Comparison of ENCODE assay signal across 8 cellular contexts in the genomic region with DNA sequence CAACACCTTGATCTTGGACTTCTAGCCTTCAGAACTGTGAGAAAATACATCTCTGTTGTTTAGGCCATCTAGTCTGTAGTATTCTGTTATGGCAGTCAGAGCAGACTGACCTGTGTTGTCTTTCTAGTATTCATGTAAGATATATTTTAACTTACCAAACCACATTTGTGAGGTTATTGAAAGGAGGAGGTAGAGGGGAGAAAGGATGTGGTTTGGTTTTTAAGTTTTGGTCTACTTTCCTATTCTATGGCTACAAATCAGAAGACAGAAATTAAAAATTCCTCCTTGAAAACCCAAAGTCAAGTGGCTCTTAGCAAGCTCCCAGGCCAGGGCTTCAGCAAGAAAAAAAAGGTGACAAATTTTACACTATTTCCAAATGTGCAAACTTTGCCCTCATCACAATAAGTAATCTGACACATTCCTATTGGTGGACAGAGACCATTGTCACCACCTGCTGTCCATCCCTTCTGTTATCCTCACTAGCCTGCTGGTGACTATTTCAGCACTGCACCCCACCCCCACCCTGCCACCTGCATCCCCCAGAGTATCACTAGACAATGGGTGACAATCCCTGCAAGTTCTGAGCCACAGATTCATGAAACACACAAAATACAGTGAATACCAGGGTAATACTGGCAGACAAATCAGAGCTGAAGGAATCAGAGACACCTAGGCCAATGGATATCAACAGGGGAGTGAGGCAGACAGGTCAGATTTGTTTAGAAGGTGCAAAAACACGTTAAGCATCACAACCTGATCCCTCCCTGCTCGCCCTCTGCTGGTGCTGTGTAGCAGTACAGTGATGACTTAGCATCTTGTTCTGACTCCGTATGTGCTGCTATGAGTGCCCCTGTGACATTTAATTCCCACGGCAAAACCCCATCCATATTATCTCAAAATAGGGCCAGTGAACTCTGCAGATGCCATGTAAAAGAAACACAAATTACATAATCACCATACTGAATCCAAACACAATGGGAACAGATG.
DNase-seq lines count a peak whose midpoint lies in the region; ATAC-seq and TF ChIP-seq lines count a peak whose summit lies in the region.

No MANE protein-coding gene starts in this region.

- H3F3A ChIP-seq in SK-N-SH (replicated peaks; ENCODE audit: insufficient read depth), result no peaks in the 10 kb centered on the region

- H3K27me3 Mint-ChIP-seq in activated naive CD8-positive, alpha-beta T cell treated with anti-CD3 and anti-CD28 coated beads for 36 hours, result no peaks in the 10 kb centered on the region

- no peak overlapping the region for H3K4me3 ChIP-seq in BJ (ENCODE audit: low read depth, low read length)
- H3K4me3 ChIP-seq in SK-N-SH (ENCODE audit: low read depth in 2 of 2, low read length in 1 of 2), result no peak overlapping the region; a peak in 1 of 4 replicates

- H3K27ac ChIP-seq in SK-N-SH (ENCODE audit: low read depth in 2 of 2, low read length in 1 of 2), result no peak overlapping the region

- no peak overlapping the region for H2AFZ ChIP-seq in SK-N-SH (ENCODE audit: low read depth)

- no peaks in the 10 kb centered on the region for H4K20me1 ChIP-seq in SK-N-SH (ENCODE audit: insufficient read depth)

- H3K36me3 Mint-ChIP-seq in activated naive CD8-positive, alpha-beta T cell treated with anti-CD3 and anti-CD28 coated beads for 36 hours, result peaks cover 44% of the 10 kb centered on the region

- H3K4me3 Mint-ChIP-seq in activated naive CD8-positive, alpha-beta T cell treated with anti-CD3 and anti-CD28 coated beads for 36 hours, result no peak overlapping the region

- H3K9me3 ChIP-seq in SK-N-SH, result no peaks in the 10 kb centered on the region

- POLR2A ChIA-PET in BJ (lab: Charles Lee) (no interaction called here), SK-N-SH (lab: Yijun Ruan, JAX) (no interaction called here)

- peak; percentile 56 for TF ChIP-seq CTCF in BJ (IDR thresholded peaks at IDR 0.05; ENCODE audit: insufficient read depth, low read depth, low read length)
- peak; percentile 55 for TF ChIP-seq CTCF in SK-N-SH (IDR thresholded peaks at IDR 0.05)

- CTCF ChIA-PET in BJ (lab: Yijun Ruan, JAX), result interaction anchor here (1.2 kb wide), 1 partner anchor 109 kb away, joined by 3 read pairs; no protein-coding TSS in a partner anchor
- CTCF ChIA-PET in SK-N-SH (lab: Yijun Ruan, JAX), result interaction anchor here (0.9 to 1.1 kb wide), 5 partner anchors 9 to 126 kb away, joined by 3 to 4 read pairs (median 4); no protein-coding TSS in a partner anchor

- H3K9ac ChIP-seq in SK-N-SH, result no peak overlapping the region

- DNase-seq in BJ (ENCODE audit: low read depth) (no peak), SK-N-SH (peak; percentile 43), kidney glomerular epithelial cell (lab: John Stamatoyannopoulos, UW) (peak; percentile 17)
- peak; percentile 56 for DNase-seq in activated naive CD8-positive, alpha-beta T cell treated with anti-CD3 and anti-CD28 coated beads for 36 hours
- DNase-seq in stimulated activated naive CD8-positive, alpha-beta T cell treated with anti-CD3 and anti-CD28 coated beads, Interleukin-15, Interleukin-2, amounts not matched to agents 100 U/mL and 50 U/mL, for 24 hours, result peak; percentile 73

- WGBS in SK-N-SH (ENCODE audit: low lambda C conversion rate), result 57% methylated on average over 4 of the region's 4 CpGs

- TF ChIP-seq EP300 in SK-N-SH (IDR thresholded peaks at IDR 0.05; ENCODE audit: borderline replicate concordance in 1 of 2, low read depth in 1 of 2, low read length in 1 of 2), result no peak

- peaks cover 0 to 2% of the 10 kb centered on the region in 2 experiments; a peak in 1 of 4 replicates for H3K4me1 ChIP-seq in SK-N-SH (ENCODE audit: control insufficient read depth in 1 of 2, insufficient read depth in 2 of 2, low read depth in 1 of 2, low read length in 1 of 2)

- peaks cover 5% of the 10 kb centered on the region for H3K36me3 ChIP-seq in BJ (ENCODE audit: control insufficient read depth, insufficient read depth, low read length)
- no peaks in the 10 kb centered on the region for H3K36me3 ChIP-seq in SK-N-SH (replicated peaks in 1 of 2; ENCODE audit: control insufficient read depth in 1 of 2, insufficient read depth in 2 of 2, low read length in 1 of 2)

- peaks cover 10% of the 10 kb centered on the region for H3K9me3 Mint-ChIP-seq in activated naive CD8-positive, alpha-beta T cell treated with anti-CD3 and anti-CD28 coated beads for 36 hours

- no peak overlapping the region for H3K4me2 ChIP-seq in SK-N-SH

- peak overlapping the region; percentile 35 for H3K27ac Mint-ChIP-seq in activated naive CD8-positive, alpha-beta T cell treated with anti-CD3 and anti-CD28 coated beads for 36 hours

- H3K79me2 ChIP-seq in SK-N-SH (ENCODE audit: insufficient read depth), result no peaks in the 10 kb centered on the region

- H3K9me2 ChIP-seq in SK-N-SH, result no peaks in the 10 kb centered on the region

- H3K4me1 Mint-ChIP-seq in activated naive CD8-positive, alpha-beta T cell treated with anti-CD3 and anti-CD28 coated beads for 36 hours, result peaks cover 28% of the 10 kb centered on the region

- TF ChIP-seq RAD21 in SK-N-SH (IDR thresholded peaks at IDR 0.05; ENCODE audit: low read length), result peak; percentile 35

- no peaks in the 10 kb centered on the region for H3K27me3 ChIP-seq in BJ (ENCODE audit: control insufficient read depth, insufficient read depth, low read length)
- no peaks in the 10 kb centered on the region for H3K27me3 ChIP-seq in SK-N-SH (ENCODE audit: insufficient read depth)

- ATAC-seq in GM18868 (IDR thresholded peaks at IDR 0.05; ENCODE audit: unreplicated experiment) (peak; percentile 81), HG03139 (IDR thresholded peaks at IDR 0.05; ENCODE audit: unreplicated experiment) (peak; percentile 79), HG02642 (IDR thresholded peaks at IDR 0.05; ENCODE audit: poor library complexity, unreplicated experiment) (no peak)
- ATAC-seq in stimulated activated naive CD8-positive, alpha-beta T cell treated with anti-CD3 and anti-CD28 coated beads, Interleukin-15, Interleukin-2, amounts not matched to agents 100 U/mL and 50 U/mL, for 24 hours, result peak; percentile 84

TF ChIP-seq in SK-N-SH, 30 proteins besides CTCF, POLR2A, EP300 and RAD21:
- TF ChIP-seq, protein P1, sequence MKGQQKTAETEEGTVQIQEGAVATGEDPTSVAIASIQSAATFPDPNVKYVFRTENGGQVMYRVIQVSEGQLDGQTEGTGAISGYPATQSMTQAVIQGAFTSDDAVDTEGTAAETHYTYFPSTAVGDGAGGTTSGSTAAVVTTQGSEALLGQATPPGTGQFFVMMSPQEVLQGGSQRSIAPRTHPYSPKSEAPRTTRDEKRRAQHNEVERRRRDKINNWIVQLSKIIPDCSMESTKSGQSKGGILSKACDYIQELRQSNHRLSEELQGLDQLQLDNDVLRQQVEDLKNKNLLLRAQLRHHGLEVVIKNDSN (IDR thresholded peaks at IDR 0.05; ENCODE audit: borderline replicate concordance, low read depth), result no peak
- peak; percentile 37; the same call in 1 of the 2 replicates for TF ChIP-seq SMC3 (IDR thresholded peaks at IDR 0.05; ENCODE audit: low read depth, low read length)
